ENCODE assay signal across 20 cellular contexts in genomic region chr20:64116541-64117423, GRCh38. TPM values are rescaled to one million over a fixed set of nuclear protein-coding genes. Genes with fewer than 3 reads are reported as not detected.
DNase-seq lines count a peak whose midpoint lies in the region; ATAC-seq and TF ChIP-seq lines count a peak whose summit lies in the region.
"Had no signal": no experiment of that assay in that cellular context is flagged by ENCODE, and none has a peak within 500 bp of the region (broad histone marks: within the 10 kb centered on the region; RNA-seq: fewer than 3 reads in every experiment).

No MANE protein-coding gene starts in this region.

- H3K4me3 Mint-ChIP-seq in activated CD4-positive, alpha-beta T cell treated with anti-CD3 and anti-CD28 coated beads, Interleukin-2, amount 10 ng/mL, durations not matched to agents 7 days and 5 days: no peak overlapping the region
- no peak overlapping the region for H3K4me3 Mint-ChIP-seq in glutamatergic neuron (ENCODE audit: unreplicated experiment)
- H3K4me3 Mint-ChIP-seq in osteocyte (ENCODE audit: unreplicated experiment): no peak overlapping the region
- H3K4me3 Mint-ChIP-seq: activated naive CD4-positive, alpha-beta T cell treated with anti-CD3 and anti-CD28 coated beads, Interleukin-2, amount 50 U/mL, for 24 hours; neural crest cell had no signal

- peaks cover 9% of the 10 kb centered on the region for H3K4me1 Mint-ChIP-seq in activated CD4-positive, alpha-beta T cell treated with anti-CD3 and anti-CD28 coated beads, Interleukin-2, amount 10 ng/mL, durations not matched to agents 7 days and 5 days
- H3K4me1 Mint-ChIP-seq in glutamatergic neuron (ENCODE audit: low read depth, unreplicated experiment) (peaks cover 9% of the 10 kb centered on the region), osteocyte (ENCODE audit: unreplicated experiment) (peaks cover 3% of the 10 kb centered on the region)

- no peak for ATAC-seq in HG02798 (IDR thresholded peaks at IDR 0.05; ENCODE audit: poor library complexity, unreplicated experiment)
- no peak for ATAC-seq in HG02884 (IDR thresholded peaks at IDR 0.05; ENCODE audit: unreplicated experiment)
- ATAC-seq: A549, gastroesophageal sphincter had no signal

- POLR2A ChIA-PET in activated CD4-positive, alpha-beta T cell treated with anti-CD3 and anti-CD28 coated beads, Interleukin-2, amount 10 ng/mL, durations not matched to agents 7 days and 5 days (lab: Charles Lee): interaction anchor here (0.6 kb wide), 1 partner anchor 1244 kb away, joined by 3 read pairs; no protein-coding TSS in a partner anchor

- H3K36me3 Mint-ChIP-seq in activated CD4-positive, alpha-beta T cell treated with anti-CD3 and anti-CD28 coated beads, Interleukin-2, amount 10 ng/mL, durations not matched to agents 7 days and 5 days (ENCODE audit: low read depth): no peaks in the 10 kb centered on the region
- H3K36me3 Mint-ChIP-seq in glutamatergic neuron (ENCODE audit: unreplicated experiment) (no peaks in the 10 kb centered on the region), osteocyte (ENCODE audit: unreplicated experiment) (no peaks in the 10 kb centered on the region)
- H3K36me3 Mint-ChIP-seq: activated naive CD4-positive, alpha-beta T cell treated with anti-CD3 and anti-CD28 coated beads, Interleukin-2, amount 50 U/mL, for 24 hours had no signal

- no peaks in the 10 kb centered on the region for H3K9me3 Mint-ChIP-seq in activated CD4-positive, alpha-beta T cell treated with anti-CD3 and anti-CD28 coated beads, Interleukin-2, amount 10 ng/mL, durations not matched to agents 7 days and 5 days
- H3K9me3 Mint-ChIP-seq in glutamatergic neuron (ENCODE audit: unreplicated experiment): no peaks in the 10 kb centered on the region
- no peaks in the 10 kb centered on the region for H3K9me3 Mint-ChIP-seq in osteocyte (ENCODE audit: unreplicated experiment)
- H3K9me3 Mint-ChIP-seq: activated naive CD4-positive, alpha-beta T cell treated with anti-CD3 and anti-CD28 coated beads, Interleukin-2, amount 50 U/mL, for 24 hours; neural crest cell had no signal

- H3K27ac Mint-ChIP-seq in activated CD4-positive, alpha-beta T cell treated with anti-CD3 and anti-CD28 coated beads, Interleukin-2, amount 10 ng/mL, durations not matched to agents 7 days and 5 days: no peak overlapping the region
- H3K27ac Mint-ChIP-seq in glutamatergic neuron (ENCODE audit: unreplicated experiment): no peak overlapping the region
- no peak overlapping the region for H3K27ac Mint-ChIP-seq in osteocyte (ENCODE audit: unreplicated experiment)
- H3K27ac Mint-ChIP-seq: activated naive CD4-positive, alpha-beta T cell treated with anti-CD3 and anti-CD28 coated beads, Interleukin-2, amount 50 U/mL, for 24 hours had no signal

- TF ChIP-seq CTCF in glutamatergic neuron (IDR thresholded peaks at IDR 0.05; ENCODE audit: partially characterized antibody, unreplicated experiment) (no peak), osteocyte (IDR thresholded peaks at IDR 0.05) (no peak)

- peaks cover 7% of the 10 kb centered on the region for H3K27me3 Mint-ChIP-seq in activated CD4-positive, alpha-beta T cell treated with anti-CD3 and anti-CD28 coated beads, Interleukin-2, amount 10 ng/mL, durations not matched to agents 7 days and 5 days
- peaks cover 5% of the 10 kb centered on the region for H3K27me3 Mint-ChIP-seq in glutamatergic neuron (ENCODE audit: unreplicated experiment)
- peaks cover 8% of the 10 kb centered on the region for H3K27me3 Mint-ChIP-seq in osteocyte (ENCODE audit: unreplicated experiment)
- H3K27me3 Mint-ChIP-seq: activated naive CD4-positive, alpha-beta T cell treated with anti-CD3 and anti-CD28 coated beads, Interleukin-2, amount 50 U/mL, for 24 hours had no signal

- peak; percentile 3 for DNase-seq in activated CD4-positive, alpha-beta T cell treated with anti-CD3 and anti-CD28 coated beads, Interleukin-2, amount 10 ng/mL, durations not matched to agents 7 days and 5 days
- DNase-seq in activated CD4-positive, alpha-beta T cell treated with anti-CD3 and anti-CD28 coated beads, Interleukin-2, amount 50 U/mL, for 48 hours: no peak
- peak; percentile 0 for DNase-seq in ELF-1 (ENCODE audit: low read depth, low spot score)
- DNase-seq in glutamatergic neuron: peak; percentile 16
- DNase-seq in osteocyte (ENCODE audit: extremely low spot score, unreplicated experiment): peak; percentile 74
- no peak for DNase-seq in NCI-H82 (lab: John Stamatoyannopoulos, UW)
- DNase-seq: activated CD4-positive, CD25-positive, alpha-beta regulatory T cell treated with anti-CD3 and anti-CD28 coated beads, Interleukin-2, amount 50 U/mL, for 72 hours; BE2C; effector CD8-positive, alpha-beta T cell; esophagus squamous epithelium; NCI-H1105 treated with DMSO at 0.1 percent for 48 hours; NCI-H510A had no signal

- CTCF ChIA-PET in activated CD4-positive, alpha-beta T cell treated with anti-CD3 and anti-CD28 coated beads, Interleukin-2, amount 10 ng/mL, durations not matched to agents 7 days and 5 days (lab: Charles Lee): interaction anchor here (0.6 to 1.2 kb wide), 4 partner anchors 22 to 567 kb away, joined by 3 to 4 read pairs (median 4); no protein-coding TSS in a partner anchor

RNA-seq across cellular contexts. Expression of gene NPBWR2, which starts 9.4 kb away (rescaled TPM):
- not detected for total RNA-seq in activated CD4-positive, alpha-beta T cell treated with anti-CD3 and anti-CD28 coated beads, Interleukin-2, amount 10 ng/mL, durations not matched to agents 7 days and 5 days
- total RNA-seq in glutamatergic neuron (ENCODE audit: unreplicated experiment): not detected
- not detected in 2 replicates for total RNA-seq in osteocyte
- total RNA-seq: Daoy, esophagus squamous epithelium, gastroesophageal sphincter, mononuclear cell, neural crest cell had no signal

RNA-seq across cellular contexts. Expression of gene LKAAEAR1, which starts 32.6 kb away (rescaled TPM):
- under 1 TPM; 0.44 to 0.89 TPM for total RNA-seq in activated CD4-positive, alpha-beta T cell treated with anti-CD3 and anti-CD28 coated beads, Interleukin-2, amount 10 ng/mL, durations not matched to agents 7 days and 5 days
- total RNA-seq in glutamatergic neuron (ENCODE audit: unreplicated experiment) (not detected), osteocyte (not detected in 2 replicates)
- total RNA-seq: Daoy, esophagus squamous epithelium, neural crest cell had no signal

RNA-seq across cellular contexts. Expression of gene OPRL1, which starts 36.9 kb away (rescaled TPM):
- total RNA-seq in activated CD4-positive, alpha-beta T cell treated with anti-CD3 and anti-CD28 coated beads, Interleukin-2, amount 10 ng/mL, durations not matched to agents 7 days and 5 days: 1 to 10 TPM; 1.6 TPM
- 2.9 TPM for total RNA-seq in glutamatergic neuron (ENCODE audit: unreplicated experiment)
- total RNA-seq in osteocyte: 1.6 and 2.1 TPM in 2 replicates

RNA-seq across cellular contexts. Expression of gene RGS19, which starts 37.5 kb away (rescaled TPM):
- total RNA-seq in activated CD4-positive, alpha-beta T cell treated with anti-CD3 and anti-CD28 coated beads, Interleukin-2, amount 10 ng/mL, durations not matched to agents 7 days and 5 days: 100 to 1,000 TPM; 105 to 107 TPM
- 4.4 TPM for total RNA-seq in glutamatergic neuron (ENCODE audit: unreplicated experiment)
- 8.0 and 10.0 TPM in 2 replicates for total RNA-seq in osteocyte

RNA-seq across cellular contexts. Expression of gene MYT1, which starts 47.5 kb away (rescaled TPM):
- not detected for total RNA-seq in activated CD4-positive, alpha-beta T cell treated with anti-CD3 and anti-CD28 coated beads, Interleukin-2, amount 10 ng/mL, durations not matched to agents 7 days and 5 days
- total RNA-seq in glutamatergic neuron (ENCODE audit: unreplicated experiment) (159 TPM), osteocyte (not detected in 2 replicates)
- total RNA-seq: Daoy, esophagus squamous epithelium, mononuclear cell had no signal

Comparison
In these comparisons a context has a peak if more than half of its experiments do, and no peak if none do; other contexts are left out.
1. DNase-seq: peak in activated CD4-positive, alpha-beta T cell treated with anti-CD3 and anti-CD28 coated beads, Interleukin-2, amount 10 ng/mL, durations not matched to agents 7 days and 5 days (single experiment), ELF-1 (single experiment), glutamatergic neuron (single experiment) and osteocyte (single experiment); none in activated CD4-positive, alpha-beta T cell treated with anti-CD3 and anti-CD28 coated beads, Interleukin-2, amount 50 U/mL, for 48 hours (0 of 2) and NCI-H82 (single experiment).